Comparison of ENCODE assay signal across 11 cellular contexts in genomic region chr5:151675956-151676712, GRCh38. TPM values are rescaled to one million over a fixed set of nuclear protein-coding genes. Genes with fewer than 3 reads are reported as not detected.
DNase-seq lines count a peak whose midpoint lies in the region; ATAC-seq, FAIRE-seq and TF ChIP-seq lines count a peak whose summit lies in the region.
"Had no signal": no experiment of that assay in that cellular context is flagged by ENCODE, and none has a peak within 500 bp of the region (broad histone marks: within the 10 kb centered on the region; RNA-seq: fewer than 3 reads in every experiment).

No MANE protein-coding gene starts in this region.

- H3K27me3 ChIP-seq in Peyer's patch (no peaks in the 10 kb centered on the region), esophagus muscularis mucosa (no peaks in the 10 kb centered on the region), prostate gland (replicated peaks; ENCODE audit: insufficient read depth) (no peaks in the 10 kb centered on the region), PC-9 (ENCODE audit: insufficient read depth, low read depth) (0 out of 2 replicates have a peak, but pooled peaks cover 9% of the 10 kb centered on the region)

- H3K4me1 ChIP-seq in Peyer's patch (peaks cover 0 to 39% (median 1%) of the 10 kb centered on the region in 4 donors), esophagus muscularis mucosa (peaks cover 94 to 100% (median 97%) of the 10 kb centered on the region in 4 donors), prostate gland (replicated peaks) (peaks cover 6% of the 10 kb centered on the region), PC-9 (replicated peaks; ENCODE audit: insufficient read depth) (no peaks in the 10 kb centered on the region)

- TF ChIP-seq POLR2A in Peyer's patch (IDR thresholded peaks at IDR 0.05) (no peak), esophagus muscularis mucosa (IDR thresholded peaks at IDR 0.05; ENCODE audit: low read depth) (no peak), prostate gland (IDR thresholded peaks at IDR 0.05) (no peak)

- no TSS peak for BruUV-seq in PC-9 (replicated peaks; lab: Mats Ljungman, UMichigan)

- H3K9me3 Mint-ChIP-seq in CD14-positive monocyte, result peaks cover 0 to 3% (median 0%) of the 10 kb centered on the region in 7 donors
- H3K9me3 Mint-ChIP-seq: activated naive CD4-positive, alpha-beta T cell treated with anti-CD3 and anti-CD28 coated beads, Interleukin-2, amount 10 ng/mL, durations not matched to agents 7 days and 5 days; CD8-positive, alpha-beta memory T cell had no signal

- DNase-seq in CD14-positive monocyte (ENCODE audit: low spot score), result no peak
- no peak for DNase-seq in Peyer's patch
- no peak for DNase-seq in esophagus muscularis mucosa (ENCODE audit: extremely low spot score)
- DNase-seq in prostate gland (ENCODE audit: low spot score), result no peak
- no peak for DNase-seq in HTR-8/SVneo (ENCODE audit: insufficient read length, low spot score)
- no peak for DNase-seq in PC-9
- DNase-seq in NCI-H1694 (lab: John Stamatoyannopoulos, UW), result no peak
- DNase-seq: activated naive CD4-positive, alpha-beta T cell treated with anti-CD3 and anti-CD28 coated beads, Interleukin-2, amount 10 ng/mL, durations not matched to agents 7 days and 5 days; CD8-positive, alpha-beta memory T cell; NCI-H2227 treated with DMSO at 0.1 percent for 48 hours had no signal

- intact Hi-C loops in CD14-positive monocyte (cut with micrococcal nuclease), result no loop called here
- intact Hi-C loops in esophagus muscularis mucosa (cut with DNase I), result no loop called here
- intact Hi-C loops in prostate gland (cut with DNase I), result loop anchor here (10.0 kb wide), 1 partner anchor 421 kb away; the partner anchor contains the start of gene GM2A
- intact Hi-C loops in PC-9 (cut with micrococcal nuclease; ENCODE audit: unreplicated experiment), result no loop called here

- peaks cover 1 to 4% of the 10 kb centered on the region in 2 donors for H3K36me3 Mint-ChIP-seq in CD14-positive monocyte
- H3K36me3 Mint-ChIP-seq: activated naive CD4-positive, alpha-beta T cell treated with anti-CD3 and anti-CD28 coated beads, Interleukin-2, amount 10 ng/mL, durations not matched to agents 7 days and 5 days; CD8-positive, alpha-beta memory T cell had no signal

- H3K4me1 Mint-ChIP-seq in CD14-positive monocyte, result peaks cover 77% of the 10 kb centered on the region
- H3K4me1 Mint-ChIP-seq: activated naive CD4-positive, alpha-beta T cell treated with anti-CD3 and anti-CD28 coated beads, Interleukin-2, amount 10 ng/mL, durations not matched to agents 7 days and 5 days; CD8-positive, alpha-beta memory T cell had no signal

- no peaks in the 10 kb centered on the region for H3K79me2 ChIP-seq in PC-9 (ENCODE audit: low read depth)

- FAIRE-seq in HTR-8/SVneo (lab: Jason Lieb, UNC), result no peak

- H3K4me2 ChIP-seq in PC-9, result no peak overlapping the region

- TF ChIP-seq EP300 in esophagus muscularis mucosa (IDR thresholded peaks at IDR 0.05), result no peak

- peak overlapping the region in 1 of 2 donors; percentile 58 for H3K4me3 Mint-ChIP-seq in CD14-positive monocyte
- H3K4me3 Mint-ChIP-seq: activated naive CD4-positive, alpha-beta T cell treated with anti-CD3 and anti-CD28 coated beads, Interleukin-2, amount 10 ng/mL, durations not matched to agents 7 days and 5 days; CD8-positive, alpha-beta memory T cell had no signal

- H4K20me1 ChIP-seq in PC-9 (ENCODE audit: insufficient read depth), result no peaks in the 10 kb centered on the region

- no peak overlapping the region for H2AFZ ChIP-seq in PC-9

- H3K27ac ChIP-seq in Peyer's patch (peak overlapping the region; percentile 27 to 78 (median 54)), esophagus muscularis mucosa (replicated peaks in 1 of 4) (peak overlapping the region; percentile 79 to 86 (median 84)), prostate gland (peak overlapping the region; percentile 52 to 77), PC-9 (no peak overlapping the region)

- TF ChIP-seq CTCF in CD14-positive monocyte (IDR thresholded peaks at IDR 0.05), result no peak
- no peak for TF ChIP-seq CTCF in Peyer's patch (IDR thresholded peaks at IDR 0.05)
- TF ChIP-seq CTCF in esophagus muscularis mucosa (IDR thresholded peaks at IDR 0.05), result no peak
- TF ChIP-seq CTCF in prostate gland (IDR thresholded peaks at IDR 0.05), result no peak
- no peak for TF ChIP-seq CTCF in PC-9 (conservative IDR thresholded peaks at IDR 0.05)

- POLR2A ChIA-PET in PC-9 (lab: Charles Lee; ENCODE audit: unreplicated experiment), result no interaction called here

- CTCF ChIA-PET in PC-9 (lab: Charles Lee), result no interaction called here

- no peak for ATAC-seq in GM19452 (IDR thresholded peaks at IDR 0.05; ENCODE audit: unreplicated experiment)

- H3K9me2 ChIP-seq in PC-9 (ENCODE audit: insufficient read depth), result no peaks in the 10 kb centered on the region

- H3F3A ChIP-seq in PC-9 (ENCODE audit: insufficient read depth, low read depth), result no peaks in the 10 kb centered on the region

- H3K27me3 Mint-ChIP-seq in CD14-positive monocyte (ENCODE audit: low read depth in 3 of 3), result peaks cover 0 to 1% (median 1%) of the 10 kb centered on the region in 3 donors

- no peak overlapping the region for H3K4me3 ChIP-seq in Peyer's patch
- H3K4me3 ChIP-seq in esophagus muscularis mucosa, result peak overlapping the region in 1 of 4 donors; percentile 8
- no peak overlapping the region for H3K4me3 ChIP-seq in prostate gland
- no peak overlapping the region for H3K4me3 ChIP-seq in PC-9

- peak overlapping the region; percentile 85 to 93 (median 91) for H3K27ac Mint-ChIP-seq in CD14-positive monocyte
- H3K27ac Mint-ChIP-seq: activated naive CD4-positive, alpha-beta T cell treated with anti-CD3 and anti-CD28 coated beads, Interleukin-2, amount 10 ng/mL, durations not matched to agents 7 days and 5 days had no signal

- H3K9me3 ChIP-seq in Peyer's patch (no peaks in the 10 kb centered on the region), esophagus muscularis mucosa (no peaks in the 10 kb centered on the region), prostate gland (no peaks in the 10 kb centered on the region), PC-9 (ENCODE audit: insufficient read depth, low read depth) (no peaks in the 10 kb centered on the region)

- 28% methylated on average over 3 of the region's 3 CpGs for whole genome bisulfite sequencing in esophagus muscularis mucosa
- WGBS in prostate gland, result 32% methylated on average over 3 of the region's 3 CpGs

- H3K36me3 ChIP-seq in Peyer's patch (no peaks in the 10 kb centered on the region), esophagus muscularis mucosa (peaks cover 8 to 58% (median 36%) of the 10 kb centered on the region in 4 donors), prostate gland (peaks cover 0 to 4% of the 10 kb centered on the region in 2 donors), PC-9 (ENCODE audit: low read depth) (no peaks in the 10 kb centered on the region)

RNA-seq across cellular contexts. Expression of gene SPARC, which starts 10.6 kb away (rescaled TPM):
- 10 to 100 TPM; 10.7 to 19.7 TPM for polyA plus RNA-seq in CD14-positive monocyte
- total RNA-seq in Peyer's patch (100 to 1,000 TPM in 1 of 4 donors, 10 to 100 TPM in 3; 47.6 to 177 (median 68.6) TPM), esophagus muscularis mucosa (100 to 1,000 TPM; 269 to 875 (median 432) TPM), prostate gland (1,000 to 10,000 TPM in 1 of 2 donors, 100 to 1,000 TPM in 1; 101 to 2,249 TPM), PC-9 (2021) (68.7 and 84.1 TPM in 2 replicates)
- polyA plus RNA-seq: CD8-positive, alpha-beta memory T cell had no signal
